8 cellular contexts compared by ENCODE assay signal in genomic region chr14:100305446-100306255, GRCh38. TPM values are rescaled to one million over a fixed set of nuclear protein-coding genes. Genes with fewer than 3 reads are reported as not detected.
A peak's percentile ranks its signal among the peaks of the same experiment; 100 is the strongest.
DNase-seq lines count a peak whose midpoint lies in the region; ATAC-seq and TF ChIP-seq lines count a peak whose summit lies in the region.

No MANE protein-coding gene starts in this region.

- H3K27me3 Mint-ChIP-seq in immature natural killer cell (ENCODE audit: low read depth in 3 of 3) = peaks cover 2 to 5% (median 4%) of the 10 kb centered on the region in 3 donors

- peak overlapping the region; percentile 77 for H3K4me3 ChIP-seq in SJSA1
- peak overlapping the region; percentile 80 for H3K4me3 ChIP-seq in astrocyte of the cerebellum (ENCODE audit: low read depth, low read length)

- peaks cover 16% of the 10 kb centered on the region for H3K36me3 ChIP-seq in SJSA1

- no peaks in the 10 kb centered on the region for H3K9me3 Mint-ChIP-seq in immature natural killer cell

- peaks cover 45% of the 10 kb centered on the region for H3K4me1 ChIP-seq in SJSA1 (replicated peaks)

- in situ Hi-C loops in astrocyte of the cerebellum (cut with HindIII; ENCODE audit: low sequenced_read_pairs) = no loop called here

- no peaks in the 10 kb centered on the region for H3K9me3 ChIP-seq in SJSA1 (replicated peaks)

- peaks cover 9 to 23% of the 10 kb centered on the region in 2 donors for H3K4me1 Mint-ChIP-seq in immature natural killer cell

- H3K27me3 ChIP-seq in SJSA1 (replicated peaks) = no peaks in the 10 kb centered on the region

- no peak overlapping the region for H3K27ac ChIP-seq in SJSA1

- H3K27ac Mint-ChIP-seq in immature natural killer cell = peak overlapping the region in 2 of 6 donors; percentile 44 to 70

- no peaks in the 10 kb centered on the region for H3K36me3 Mint-ChIP-seq in immature natural killer cell

- DNase-seq in stimulated activated CD4-positive, alpha-beta T cell treated with anti-CD3 and anti-CD28 coated beads, Interleukin-12 subunit alpha, Interleukin-12 subunit beta, amount 100 ng/mL, for 24 hours (ENCODE audit: low read depth in 2 of 2) = peak; percentile 19 to 28
- DNase-seq in stimulated activated CD4-positive, alpha-beta T cell treated with anti-CD3 and anti-CD28 coated beads, Interleukin-1b, Interleukin-23, amount 100 ng/mL, for 48 hours = no peak
- DNase-seq in SJSA1 (ENCODE audit: low read depth in 1 of 2, low spot score in 2 of 2) (peak in 1 of 2 experiments; percentile 15), astrocyte of the cerebellum (ENCODE audit: low read depth) (no peak), immature natural killer cell (peak in 2 of 3 donors; percentile 21 to 33), cerebellar cortex (ENCODE audit: low spot score) (no peak)
- peak in 2 of 3 donors; percentile 21 to 28 for DNase-seq in stimulated activated CD4-positive, alpha-beta T cell treated with anti-CD3 and anti-CD28 coated beads, TNF-alpha, amount 100 ng/mL, for 1 hour (ENCODE audit: low read depth in 3 of 3, low spot score in 1 of 3)

- H3K4me3 Mint-ChIP-seq in immature natural killer cell = peak overlapping the region; percentile 83 to 93 (median 87)

- no peak for ATAC-seq in HG02981 (IDR thresholded peaks at IDR 0.05; ENCODE audit: unreplicated experiment)

- TF ChIP-seq CTCF in astrocyte of the cerebellum (IDR thresholded peaks at IDR 0.05; ENCODE audit: low read depth, low read length, missing control alignments) = no peak

RNA-seq across cellular contexts. Expression of gene SLC25A29, which starts 0.6 kb away (rescaled TPM):
- 13.2 and 22.3 TPM in 2 replicates for total RNA-seq in SJSA1 (2014; rRNA removed; shearing (Covaris generic))
- 1 to 10 TPM; 4.2 to 5.6 (median 4.6) TPM for polyA plus RNA-seq in immature natural killer cell

RNA-seq across cellular contexts. Expression of gene SLC25A47, which starts 17.5 kb away (rescaled TPM):
- not detected in 2 replicates for total RNA-seq in SJSA1 (2014; rRNA removed; shearing (Covaris generic))
- polyA plus RNA-seq in immature natural killer cell = not detected

Comparison
In these comparisons a context has a peak if more than half of its experiments do, and no peak if none do; other contexts are left out.
1. DNase-seq: peak in stimulated activated CD4-positive, alpha-beta T cell treated with anti-CD3 and anti-CD28 coated beads, Interleukin-12 subunit alpha, Interleukin-12 subunit beta, amount 100 ng/mL, for 24 hours (2 of 2), immature natural killer cell (2 of 3) and stimulated activated CD4-positive, alpha-beta T cell treated with anti-CD3 and anti-CD28 coated beads, TNF-alpha, amount 100 ng/mL, for 1 hour (2 of 3); none in stimulated activated CD4-positive, alpha-beta T cell treated with anti-CD3 and anti-CD28 coated beads, Interleukin-1b, Interleukin-23, amount 100 ng/mL, for 48 hours (single experiment), astrocyte of the cerebellum (single experiment) and cerebellar cortex (single experiment).